In the genomic region with DNA sequence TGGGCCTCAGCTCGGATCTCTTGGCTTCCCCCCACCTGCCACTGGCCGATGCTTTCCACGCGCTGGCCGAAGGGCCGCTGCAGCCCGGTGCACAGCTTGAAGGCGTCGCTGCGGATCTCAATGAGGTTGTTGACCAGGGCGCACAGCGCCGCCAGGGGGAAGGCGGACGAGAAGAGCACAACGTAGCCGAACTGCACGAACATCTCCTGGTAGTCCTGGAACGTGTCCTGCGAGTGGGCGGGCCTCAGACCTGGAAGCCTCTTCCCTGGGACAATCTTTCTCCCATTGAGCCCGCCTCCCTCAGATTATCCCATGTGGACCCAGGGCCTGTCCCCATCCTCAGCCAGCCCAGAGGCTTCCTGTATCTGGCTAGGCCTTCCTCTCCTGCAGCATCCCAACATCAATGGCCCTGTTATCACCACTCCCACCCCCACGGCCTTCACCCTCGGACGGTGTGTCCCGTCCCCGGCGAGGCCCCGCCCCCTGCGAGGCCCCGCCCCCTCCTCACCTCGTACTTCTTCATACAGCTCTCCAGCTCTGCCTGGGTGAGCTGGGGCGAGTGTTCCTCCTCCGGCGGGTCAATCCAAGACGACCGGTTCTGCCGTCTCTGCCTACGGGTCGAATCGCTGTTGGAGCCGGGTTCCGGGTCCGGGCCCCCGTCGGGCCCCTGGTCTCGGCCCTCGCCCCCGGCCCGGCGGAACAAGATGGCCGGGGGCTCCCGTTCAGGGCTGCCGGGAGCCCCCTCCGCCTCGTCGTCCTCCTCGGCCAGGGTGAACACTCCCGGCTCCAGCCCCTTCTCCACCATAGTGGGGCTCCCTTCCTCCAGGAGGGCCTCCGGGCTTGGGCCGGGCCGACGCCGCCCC, we compare ENCODE assay signal across 8 cellular contexts. TPM values are rescaled to one million over a fixed set of nuclear protein-coding genes. Genes with fewer than 3 reads are reported as not detected.
DNase-seq lines count a peak whose midpoint lies in the region; ATAC-seq, FAIRE-seq and TF ChIP-seq lines count a peak whose summit lies in the region.

No MANE protein-coding gene starts in this region.

- WGBS in mesenchymal stem cell: 13% methylated on average over 48 of the region's 64 CpGs
- WGBS in transverse colon (ENCODE audit: low coverage in 1 of 2), 2 donors: 25% methylated on average over 54 of the region's 64 CpGs; no CpG with 5 or more reads in 1 of the 2 donors

- H3K36me3 ChIP-seq in colonic mucosa: no peaks in the 10 kb centered on the region
- peaks cover 19 to 49% of the 10 kb centered on the region in 2 experiments for H3K36me3 ChIP-seq in mesenchymal stem cell (ENCODE audit: control insufficient read depth in 1 of 2, insufficient read depth in 2 of 2, low read depth in 1 of 2, low read length in 2 of 2)
- H3K36me3 ChIP-seq in transverse colon: no peaks in the 10 kb centered on the region

- peak overlapping the region; percentile 53 for H3K4me3 ChIP-seq in colonic mucosa
- H3K4me3 ChIP-seq in mesenchymal stem cell (ENCODE audit: insufficient read depth in 1 of 2, low read depth in 1 of 2, low read length in 2 of 2): peak overlapping the region in 1 of 2 experiments; percentile 40
- H3K4me3 ChIP-seq in transverse colon: peak overlapping the region; percentile 29 to 54 (median 40)

- no peak overlapping the region for H4K91ac ChIP-seq in mesenchymal stem cell (ENCODE audit: low read length)

- peak; percentile 44 for FAIRE-seq in GM19239 (lab: Jason Lieb, UNC)

- H3K27ac ChIP-seq in VCaP (peak overlapping the region; percentile 93), colonic mucosa (peak overlapping the region; percentile 73), mesenchymal stem cell (ENCODE audit: low read length, poor library complexity, severe bottlenecking) (no peak overlapping the region), transverse colon (peak overlapping the region; percentile 72 to 84 (median 78))

- H2BK15ac ChIP-seq in mesenchymal stem cell (ENCODE audit: low read depth, poor library complexity, severe bottlenecking): no peak overlapping the region

- intact Hi-C loops in colonic mucosa (cut with DNase I): no loop called here
- intact Hi-C loops in transverse colon (cut with DNase I; ENCODE audit: low total_unique reads): no loop called here

- no peak for ATAC-seq in GM21723 (IDR thresholded peaks at IDR 0.05; ENCODE audit: unreplicated experiment)

- peak overlapping the region; percentile 34 to 66 for H3K9ac ChIP-seq in colonic mucosa (ENCODE audit: low read depth in 2 of 2, low read length in 2 of 2)
- H3K9ac ChIP-seq in mesenchymal stem cell (ENCODE audit: low read length): no peak overlapping the region

- peak overlapping the region; percentile 85 for H3K4me2 ChIP-seq in mesenchymal stem cell (ENCODE audit: low read length, poor library complexity, severe bottlenecking)

- no peak overlapping the region for H2BK12ac ChIP-seq in mesenchymal stem cell (ENCODE audit: low read length in 2 of 2)

- no peak overlapping the region for H3K14ac ChIP-seq in mesenchymal stem cell (ENCODE audit: low read length in 2 of 2)

- TF ChIP-seq POLR2A in transverse colon (IDR thresholded peaks at IDR 0.05): peak; percentile 60

- H3K27me3 ChIP-seq in colonic mucosa: peaks cover 10% of the 10 kb centered on the region
- H3K27me3 ChIP-seq in mesenchymal stem cell (ENCODE audit: control insufficient read depth in 1 of 2, insufficient read depth in 1 of 2, low read length in 2 of 2): no peaks in the 10 kb centered on the region
- H3K27me3 ChIP-seq in transverse colon: peaks cover 21% of the 10 kb centered on the region

- H3K9me3 ChIP-seq in colonic mucosa (no peaks in the 10 kb centered on the region), mesenchymal stem cell (ENCODE audit: control insufficient read depth, low read length) (no peaks in the 10 kb centered on the region), transverse colon (no peaks in the 10 kb centered on the region)

- peak overlapping the region in 1 of 2 experiments; percentile 28 for H3K18ac ChIP-seq in mesenchymal stem cell (ENCODE audit: low read depth in 1 of 2, low read length in 2 of 2)

- no peak overlapping the region for H2AK5ac ChIP-seq in mesenchymal stem cell (ENCODE audit: low read length, severe bottlenecking)

- H2BK5ac ChIP-seq in mesenchymal stem cell (ENCODE audit: low read depth, low read length, poor library complexity, severe bottlenecking): no peak overlapping the region

- no peak for TF ChIP-seq EP300 in transverse colon (IDR thresholded peaks at IDR 0.05; ENCODE audit: low read depth)

- H4K8ac ChIP-seq in mesenchymal stem cell (ENCODE audit: low read length): peak overlapping the region; percentile 19

- H3K4ac ChIP-seq in mesenchymal stem cell (ENCODE audit: low read depth in 1 of 2, low read length in 2 of 2): no peak overlapping the region

- H2BK120ac ChIP-seq in mesenchymal stem cell (ENCODE audit: low read depth, low read length): peak overlapping the region; percentile 24

- TF ChIP-seq CTCF in VCaP (conservative IDR thresholded peaks at IDR 0.05) (peak; percentile 83), colonic mucosa (IDR thresholded peaks at IDR 0.05) (peak; percentile 30), transverse colon (IDR thresholded peaks at IDR 0.05) (peak; percentile 28 to 82 (median 47))

- peak; percentile 85 for DNase-seq in GM19239 (ENCODE audit: insufficient read length, low spot score)
- peak; percentile 89 for DNase-seq in colonic mucosa
- peak; percentile 87 for DNase-seq in mesenchymal stem cell
- DNase-seq in transverse colon: peak; percentile 89
- no peak for DNase-seq in AG08396 (ENCODE audit: low spot score)
- no peak for DNase-seq in NOMO-1 treated with dmso at 0.1 percent for 144 hours (lab: John Stamatoyannopoulos, UW; ENCODE audit: unreplicated experiment)

- peaks cover 7% of the 10 kb centered on the region for H3K79me1 ChIP-seq in mesenchymal stem cell (replicated peaks; ENCODE audit: low read length, poor library complexity, severe bottlenecking)

- peaks cover 11% of the 10 kb centered on the region for H3K4me1 ChIP-seq in colonic mucosa
- peaks cover 38% of the 10 kb centered on the region for H3K4me1 ChIP-seq in mesenchymal stem cell (ENCODE audit: control insufficient read depth, insufficient read depth, low read depth, low read length)
- peaks cover 13 to 28% (median 22%) of the 10 kb centered on the region in 4 donors for H3K4me1 ChIP-seq in transverse colon

- no peak overlapping the region for H3K23ac ChIP-seq in mesenchymal stem cell (ENCODE audit: low read length in 2 of 2)

- in situ Hi-C loops in transverse colon (cut with MboI; ENCODE audit: low pct_ligation_motif_present in 1 of 4, low pct_unique_long_range_greater_than_20kb in 1 of 4, low sequenced_read_pairs in 3 of 4): no loop called here

- no peak overlapping the region for H2AFZ ChIP-seq in mesenchymal stem cell (ENCODE audit: low read depth, low read length)

RNA-seq across cellular contexts. Expression of a gene that starts 6.8 kb away (rescaled TPM):
- total RNA-seq in colonic mucosa (10 to 100 TPM in 1 of 2 donors, 1 to 10 TPM in 1; 8.9 to 13.7 TPM), transverse colon (10 to 100 TPM in 2 of 4 donors, 1 to 10 TPM in 2; 6.7 to 73.0 (median 10.3) TPM)
- polyA plus RNA-seq in mesenchymal stem cell (2013, experiment 1 of 2): 5.5 TPM
- polyA plus RNA-seq in mesenchymal stem cell (2013, experiment 2 of 2): 5.3 TPM

RNA-seq across cellular contexts. Expression of a gene that starts 9.5 kb away (rescaled TPM):
- 10 to 100 TPM; 15.4 to 26.9 TPM for total RNA-seq in colonic mucosa
- 8.4 TPM for polyA plus RNA-seq in mesenchymal stem cell (2013, experiment 1 of 2)
- polyA plus RNA-seq in mesenchymal stem cell (2013, experiment 2 of 2): 8.6 TPM
- 100 to 1,000 TPM in 1 of 4 donors, 10 to 100 TPM in 3; 24.7 to 206 (median 30.5) TPM for total RNA-seq in transverse colon

RNA-seq across cellular contexts. Expression of a gene that starts 18.5 kb away (rescaled TPM):
- total RNA-seq in colonic mucosa (10 to 100 TPM; 39.1 to 45.0 TPM), transverse colon (10 to 100 TPM; 20.6 to 98.1 (median 22.0) TPM)
- polyA plus RNA-seq in mesenchymal stem cell (2013, experiment 1 of 2): 151 TPM
- polyA plus RNA-seq in mesenchymal stem cell (2013, experiment 2 of 2): 152 TPM

RNA-seq across cellular contexts. Expression of a gene that starts 22.2 kb away (rescaled TPM):
- total RNA-seq in colonic mucosa (100 to 1,000 TPM; 127 to 184 TPM), transverse colon (100 to 1,000 TPM; 243 to 390 (median 272) TPM)
- 81.3 TPM for polyA plus RNA-seq in mesenchymal stem cell (2013, experiment 1 of 2)
- 83.5 TPM for polyA plus RNA-seq in mesenchymal stem cell (2013, experiment 2 of 2)

RNA-seq across cellular contexts. Expression of a gene that starts 24.7 kb away (rescaled TPM):
- total RNA-seq in colonic mucosa (1 to 10 TPM; 4.3 to 5.2 TPM), transverse colon (10 to 100 TPM in 1 of 4 donors, 1 to 10 TPM in 3; 6.0 to 14.1 (median 9.1) TPM)
- 5.3 TPM for polyA plus RNA-seq in mesenchymal stem cell (2013, experiment 1 of 2)
- polyA plus RNA-seq in mesenchymal stem cell (2013, experiment 2 of 2): 5.1 TPM

Comparison
In these comparisons a context has a peak if more than half of its experiments do, and no peak if none do; other contexts are left out.
1. DNase-seq: peak in GM19239 (single experiment), colonic mucosa (single experiment), mesenchymal stem cell (single experiment) and transverse colon (single experiment); none in AG08396 (single experiment) and NOMO-1 treated with dmso at 0.1 percent for 144 hours (single experiment).
2. CTCF ChIP-seq: peak in every context shown above with its lines; median percentile 83 in VCaP; 47 in transverse colon; 30 in colonic mucosa.